18 cellular contexts compared by ENCODE assay signal in genomic region chr10:1706256-1706655, GRCh38. TPM values are rescaled to one million over a fixed set of nuclear protein-coding genes. Genes with fewer than 3 reads are reported as not detected.
A peak's percentile ranks its signal among the peaks of the same experiment; 100 is the strongest.
DNase-seq lines count a peak whose midpoint lies in the region; ATAC-seq and TF ChIP-seq lines count a peak whose summit lies in the region.
"Had no signal": no experiment of that assay in that cellular context is flagged by ENCODE, and none has a peak within 500 bp of the region (broad histone marks: within the 10 kb centered on the region; RNA-seq: fewer than 3 reads in every experiment).

No MANE protein-coding gene starts in this region.

- H3K36me3 Mint-ChIP-seq in stimulated activated naive CD8-positive, alpha-beta T cell treated with anti-CD3 and anti-CD28 coated beads, Interleukin-15, Interleukin-2, amounts not matched to agents 100 ng/mL and 50 ng/mL, for 24 hours (ENCODE audit: low read depth) = no peaks in the 10 kb centered on the region
- no peaks in the 10 kb centered on the region for H3K36me3 Mint-ChIP-seq in stimulated activated effector memory CD8-positive, alpha-beta T cell treated with anti-CD3 and anti-CD28 coated beads, Interleukin-12 subunit alpha, Interleukin-12 subunit beta, amount 100 ng/mL, for 72 hours

- H3K4me3 Mint-ChIP-seq in stimulated activated naive CD8-positive, alpha-beta T cell treated with anti-CD3 and anti-CD28 coated beads, Interleukin-15, Interleukin-2, amounts not matched to agents 100 ng/mL and 50 ng/mL, for 24 hours = no peak overlapping the region
- H3K4me3 Mint-ChIP-seq in stimulated activated effector memory CD8-positive, alpha-beta T cell treated with anti-CD3 and anti-CD28 coated beads, Interleukin-12 subunit alpha, Interleukin-12 subunit beta, amount 100 ng/mL, for 72 hours = no peak overlapping the region
- H3K4me3 Mint-ChIP-seq: CD4-positive, alpha-beta T cell had no signal

- in situ Hi-C loops in G401 (cut with HindIII; ENCODE audit: low sequenced_read_pairs) = no loop called here

- intact Hi-C loops in dorsolateral prefrontal cortex (cut with DNase I) = no loop called here

- no peak for TF ChIP-seq CTCF in dorsolateral prefrontal cortex (IDR thresholded peaks at IDR 0.05 in 54 of 56, conservative IDR thresholded peaks at IDR 0.05 in 2 of 56; ENCODE audit: low read depth in 1 of 56, partially characterized antibody in 56 of 56)

- peaks cover 25% of the 10 kb centered on the region for H3K4me1 Mint-ChIP-seq in stimulated activated naive CD8-positive, alpha-beta T cell treated with anti-CD3 and anti-CD28 coated beads, Interleukin-15, Interleukin-2, amounts not matched to agents 100 ng/mL and 50 ng/mL, for 24 hours (ENCODE audit: low read depth)
- peaks cover 19% of the 10 kb centered on the region for H3K4me1 Mint-ChIP-seq in stimulated activated effector memory CD8-positive, alpha-beta T cell treated with anti-CD3 and anti-CD28 coated beads, Interleukin-12 subunit alpha, Interleukin-12 subunit beta, amount 100 ng/mL, for 72 hours

- peaks cover 3% of the 10 kb centered on the region for H3K9me3 Mint-ChIP-seq in stimulated activated naive CD8-positive, alpha-beta T cell treated with anti-CD3 and anti-CD28 coated beads, Interleukin-15, Interleukin-2, amounts not matched to agents 100 ng/mL and 50 ng/mL, for 24 hours
- peaks cover 3% of the 10 kb centered on the region for H3K9me3 Mint-ChIP-seq in stimulated activated effector memory CD8-positive, alpha-beta T cell treated with anti-CD3 and anti-CD28 coated beads, Interleukin-12 subunit alpha, Interleukin-12 subunit beta, amount 100 ng/mL, for 72 hours

- no peak overlapping the region for H3K27ac ChIP-seq in dorsolateral prefrontal cortex
- H3K27ac ChIP-seq: C4-2B, GM23248 had no signal

- H3K27ac Mint-ChIP-seq in stimulated activated naive CD8-positive, alpha-beta T cell treated with anti-CD3 and anti-CD28 coated beads, Interleukin-15, Interleukin-2, amounts not matched to agents 100 ng/mL and 50 ng/mL, for 24 hours = peak overlapping the region; percentile 32
- peak overlapping the region; percentile 73 for H3K27ac Mint-ChIP-seq in stimulated activated effector memory CD8-positive, alpha-beta T cell treated with anti-CD3 and anti-CD28 coated beads, Interleukin-12 subunit alpha, Interleukin-12 subunit beta, amount 100 ng/mL, for 72 hours
- H3K27ac Mint-ChIP-seq: CD4-positive, alpha-beta T cell had no signal

- H3K4me3 ChIP-seq in dorsolateral prefrontal cortex = no peak overlapping the region
- H3K4me3 ChIP-seq: GM23248, HAP-1 had no signal

- H3K27me3 ChIP-seq in dorsolateral prefrontal cortex = peaks cover 0 to 8% (median 0%) of the 10 kb centered on the region in 45 donors

- peaks cover 53% of the 10 kb centered on the region for H3K27me3 Mint-ChIP-seq in stimulated activated naive CD8-positive, alpha-beta T cell treated with anti-CD3 and anti-CD28 coated beads, Interleukin-15, Interleukin-2, amounts not matched to agents 100 ng/mL and 50 ng/mL, for 24 hours

- ATAC-seq in stimulated activated naive CD8-positive, alpha-beta T cell treated with anti-CD3 and anti-CD28 coated beads, Interleukin-15, Interleukin-2, amounts not matched to agents 100 U/mL and 50 U/mL, for 24 hours = no peak
- no peak for ATAC-seq in stimulated activated effector memory CD8-positive, alpha-beta T cell treated with anti-CD3 and anti-CD28 coated beads, Interleukin-12 subunit alpha, Interleukin-12 subunit beta, amount 100 ng/mL, for 72 hours

- no peak for DNase-seq in stimulated activated naive CD8-positive, alpha-beta T cell treated with anti-CD3 and anti-CD28 coated beads, Interleukin-15, Interleukin-2, amounts not matched to agents 100 U/mL and 50 U/mL, for 24 hours
- DNase-seq in G401 (ENCODE audit: low spot score) (peak; percentile 80), cerebellum (ENCODE audit: low spot score) (peak; percentile 56), dorsolateral prefrontal cortex (no peak), NCI-H2029 treated with DMSO at 0.1 percent for 48 hours (lab: John Stamatoyannopoulos, UW) (no peak)
- DNase-seq in stimulated activated effector memory CD8-positive, alpha-beta T cell treated with anti-CD3 and anti-CD28 coated beads, Interleukin-12 subunit alpha, Interleukin-12 subunit beta, amount 100 ng/mL, for 72 hours (ENCODE audit: low spot score in 2 of 2) = no peak
- no peak for DNase-seq in stimulated activated CD4-positive, alpha-beta T cell treated with anti-CD3 and anti-CD28 coated beads, Interleukin-4, amount 100 ng/mL, for 1 hour
- DNase-seq: 8988T, DMS153, DMS79, EL, GM23248 had no signal

RNA-seq across cellular contexts. Expression of gene ADARB2, which starts 31.1 kb away (rescaled TPM):
- not detected in 2 replicates for total RNA-seq in G401 (2014; rRNA removed; shearing (Covaris generic))
- total RNA-seq in cerebellum (8.2 TPM), dorsolateral prefrontal cortex (100 to 1,000 TPM in 9 of 120 experiments, 10 to 100 TPM in 111; 15.6 to 151 (median 47.6) TPM)
- total RNA-seq: A673, GM23248, HT-29 had no signal

Comparison
In these comparisons a context has a peak if more than half of its experiments do, and no peak if none do; other contexts are left out.
1. DNase-seq: peak in G401 (single experiment) and cerebellum (single experiment); none in stimulated activated naive CD8-positive, alpha-beta T cell treated with anti-CD3 and anti-CD28 coated beads, Interleukin-15, Interleukin-2, amounts not matched to agents 100 U/mL and 50 U/mL, for 24 hours (single experiment), stimulated activated effector memory CD8-positive, alpha-beta T cell treated with anti-CD3 and anti-CD28 coated beads, Interleukin-12 subunit alpha, Interleukin-12 subunit beta, amount 100 ng/mL, for 72 hours (0 of 2), dorsolateral prefrontal cortex (0 of 10), NCI-H2029 treated with DMSO at 0.1 percent for 48 hours (single experiment) and stimulated activated CD4-positive, alpha-beta T cell treated with anti-CD3 and anti-CD28 coated beads, Interleukin-4, amount 100 ng/mL, for 1 hour (single experiment).